12 cellular contexts compared by ENCODE assay signal in genomic region chr13:27790523-27790922, GRCh38. TPM values are rescaled to one million over a fixed set of nuclear protein-coding genes. Genes with fewer than 3 reads are reported as not detected.
DNase-seq lines count a peak whose midpoint lies in the region; ATAC-seq and TF ChIP-seq lines count a peak whose summit lies in the region.
"Had no signal": no experiment of that assay in that cellular context is flagged by ENCODE, and none has a peak within 500 bp of the region (broad histone marks: within the 10 kb centered on the region; RNA-seq: fewer than 3 reads in every experiment).

No MANE protein-coding gene starts in this region.

- H3K4me1 Mint-ChIP-seq in CD14-positive monocyte = peaks cover 21% of the 10 kb centered on the region
- peaks cover 29% of the 10 kb centered on the region for H3K4me1 Mint-ChIP-seq in activated naive CD8-positive, alpha-beta T cell treated with anti-CD3 and anti-CD28 coated beads for 36 hours

- H3K9ac ChIP-seq in DND-41 (ENCODE audit: low read depth, low read length) (peak overlapping the region; percentile 50; the same call in 1 of the 2 replicates), muscle layer of colon (ENCODE audit: low read length) (no peak overlapping the region)

- no peak overlapping the region for H3K27ac Mint-ChIP-seq in CD14-positive monocyte
- no peak overlapping the region for H3K27ac Mint-ChIP-seq in activated naive CD8-positive, alpha-beta T cell treated with anti-CD3 and anti-CD28 coated beads for 36 hours

- peak overlapping the region; percentile 71 to 90 for H3K4me3 Mint-ChIP-seq in CD14-positive monocyte
- H3K4me3 Mint-ChIP-seq in activated naive CD8-positive, alpha-beta T cell treated with anti-CD3 and anti-CD28 coated beads for 36 hours = peak overlapping the region; percentile 80

- no peaks in the 10 kb centered on the region for H3K36me3 ChIP-seq in DND-41 (ENCODE audit: insufficient read depth, low read length)
- no peaks in the 10 kb centered on the region for H3K36me3 ChIP-seq in muscle layer of colon (ENCODE audit: insufficient read depth, low read length)
- H3K36me3 ChIP-seq: ovary had no signal

- H3K4me1 ChIP-seq in DND-41 (ENCODE audit: insufficient read depth, low read length) = peaks cover 30% of the 10 kb centered on the region
- H3K4me1 ChIP-seq in muscle layer of colon (ENCODE audit: insufficient read depth, low read length) = peaks cover 10% of the 10 kb centered on the region

- H3K4me3 ChIP-seq in DND-41 (ENCODE audit: low read depth in 1 of 2, low read length in 2 of 2) (peak overlapping the region; percentile 39 to 60; a peak in 3 of 4 replicates), muscle layer of colon (ENCODE audit: low read depth in 1 of 2, low read length in 2 of 2) (peak overlapping the region; percentile 21 to 61)

- DNase-seq in CD14-positive monocyte (ENCODE audit: low spot score) = no peak
- DNase-seq in DND-41 = peak; percentile 25
- DNase-seq in activated naive CD8-positive, alpha-beta T cell treated with anti-CD3 and anti-CD28 coated beads for 36 hours = no peak
- no peak for DNase-seq in hypothalamus (lab: John Stamatoyannopoulos, UW)
- DNase-seq in ecto neural progenitor cell (ENCODE audit: low spot score) = no peak
- DNase-seq: cortex of kidney, NCI-H1930, ovary had no signal

- peaks cover 78 to 97% (median 85%) of the 10 kb centered on the region in 3 donors for H3K27me3 Mint-ChIP-seq in CD14-positive monocyte (ENCODE audit: low read depth in 3 of 3)
- peaks cover 74% of the 10 kb centered on the region for H3K27me3 Mint-ChIP-seq in activated naive CD8-positive, alpha-beta T cell treated with anti-CD3 and anti-CD28 coated beads for 36 hours

- ATAC-seq in DND-41 (ENCODE audit: insufficient read depth, low read depth) (peak; percentile 38), GM21526 (IDR thresholded peaks at IDR 0.05; ENCODE audit: low FRiP score, unreplicated experiment) (no peak), HG03139 (IDR thresholded peaks at IDR 0.05; ENCODE audit: unreplicated experiment) (no peak)

- H3K79me2 ChIP-seq in DND-41 (ENCODE audit: insufficient read depth, low read length) = no peaks in the 10 kb centered on the region

- H3K27me3 ChIP-seq in DND-41 (ENCODE audit: insufficient read depth, low read length, poor library complexity) (peaks cover 37% of the 10 kb centered on the region), muscle layer of colon (ENCODE audit: control insufficient read depth in 1 of 2, insufficient read depth in 2 of 2, low read length in 2 of 2) (peaks cover 70 to 76% of the 10 kb centered on the region in 2 donors)

- no peak overlapping the region for H3K27ac ChIP-seq in DND-41 (ENCODE audit: low read length)
- no peak overlapping the region for H3K27ac ChIP-seq in muscle layer of colon (ENCODE audit: low read depth, low read length)
- H3K27ac ChIP-seq: ovary had no signal

- no peaks in the 10 kb centered on the region for H4K20me1 ChIP-seq in DND-41 (ENCODE audit: insufficient read depth, low read length)

- H3K36me3 Mint-ChIP-seq in CD14-positive monocyte = peaks cover 2 to 4% of the 10 kb centered on the region in 2 donors
- no peaks in the 10 kb centered on the region for H3K36me3 Mint-ChIP-seq in activated naive CD8-positive, alpha-beta T cell treated with anti-CD3 and anti-CD28 coated beads for 36 hours

- TF ChIP-seq CTCF in CD14-positive monocyte (IDR thresholded peaks at IDR 0.05) (no peak), DND-41 (IDR thresholded peaks at IDR 0.05; ENCODE audit: borderline replicate concordance, extremely low read depth, low read length, poor library complexity, severe bottlenecking) (no peak)

- H3K9me3 ChIP-seq in DND-41 (ENCODE audit: insufficient read depth, low read length, severe bottlenecking) = no peaks in the 10 kb centered on the region
- H3K9me3 ChIP-seq in muscle layer of colon (ENCODE audit: low read length) = no peaks in the 10 kb centered on the region

- intact Hi-C loops in CD14-positive monocyte (cut with micrococcal nuclease) = no loop called here

- peaks cover 0 to 35% (median 17%) of the 10 kb centered on the region in 7 donors for H3K9me3 Mint-ChIP-seq in CD14-positive monocyte
- no peaks in the 10 kb centered on the region for H3K9me3 Mint-ChIP-seq in activated naive CD8-positive, alpha-beta T cell treated with anti-CD3 and anti-CD28 coated beads for 36 hours

- H2AFZ ChIP-seq in DND-41 (ENCODE audit: low read depth, low read length) = peak overlapping the region; percentile 43

- H3K4me2 ChIP-seq in DND-41 (ENCODE audit: insufficient read depth, low read length) = peak overlapping the region; percentile 83

RNA-seq across cellular contexts. Expression of gene GSX1, which starts 1.8 kb away (rescaled TPM):
- polyA plus RNA-seq in CD14-positive monocyte = not detected
- not detected for total RNA-seq in activated naive CD8-positive, alpha-beta T cell treated with anti-CD3 and anti-CD28 coated beads for 36 hours
- total RNA-seq: G401, ovary had no signal
- polyA plus RNA-seq: ovary had no signal
